In genomic region chr20:25058797-25059486, GRCh38 we compare ENCODE assay signal across 8 cellular contexts. TPM values are rescaled to one million over a fixed set of nuclear protein-coding genes. Genes with fewer than 3 reads are reported as not detected.
A peak's percentile ranks its signal among the peaks of the same experiment; 100 is the strongest.
DNase-seq lines count a peak whose midpoint lies in the region; ATAC-seq and TF ChIP-seq lines count a peak whose summit lies in the region.

No MANE protein-coding gene starts in this region.

- ATAC-seq in GM18858 (IDR thresholded peaks at IDR 0.05; ENCODE audit: unreplicated experiment) = no peak

- no peaks in the 10 kb centered on the region for H3K36me3 ChIP-seq in kidney epithelial cell (ENCODE audit: control insufficient read depth, insufficient read depth, low read length)
- H3K36me3 ChIP-seq in testis (ENCODE audit: low read depth, missing control alignments) = no peaks in the 10 kb centered on the region

- H3K36me3 Mint-ChIP-seq in activated T-helper 1 cell treated with anti-CD3 and anti-CD28 coated beads, Interleukin-12 subunit alpha, Interleukin-12 subunit beta, Interleukin-2, Interleukin-4 antibody, amounts not matched to agents 30 ng/mL and 10 ng/mL and 1 ng/mL, durations not matched to agents 14 hours and 24 hours and 36 hours (ENCODE audit: low read depth) = peaks cover 8% of the 10 kb centered on the region

- H3K27me3 ChIP-seq in kidney epithelial cell (ENCODE audit: control insufficient read depth, insufficient read depth, low read length) = peaks cover 35% of the 10 kb centered on the region
- H3K27me3 ChIP-seq in testis = no peaks in the 10 kb centered on the region

- no peak for TF ChIP-seq POLR2A in testis (IDR thresholded peaks at IDR 0.05)

- intact Hi-C loops in activated T-helper 1 cell treated with anti-CD3 and anti-CD28 coated beads, Interleukin-12 subunit alpha, Interleukin-12 subunit beta, Interleukin-2, Interleukin-4 antibody, amounts not matched to agents 30 ng/mL and 10 ng/mL and 1 ng/mL, durations not matched to agents 14 hours and 24 hours and 36 hours (cut with micrococcal nuclease) = loop anchor here (1.0 to 5.0 kb wide), 6 partner anchors 127 to 566 kb away; partner anchors contain the start of genes ABHD12, GINS1, NANP and NINL
- intact Hi-C loops in testis (cut with DNase I; ENCODE audit: low total_unique reads) = loop anchor here (10.0 kb wide), 1 partner anchor 1434 kb away; no protein-coding TSS in a partner anchor

- WGBS in testis, 2 donors = 2 to 7% methylated on average over 9 to 19 of the region's 19 CpGs

- peaks cover 37% of the 10 kb centered on the region for H3K4me1 ChIP-seq in testis

- TF ChIP-seq CTCF in kidney epithelial cell (IDR thresholded peaks at IDR 0.05; ENCODE audit: insufficient read depth, low read length, poor library complexity, severe bottlenecking) (peak; percentile 6), testis (IDR thresholded peaks at IDR 0.05) (peak in 1 of 3 experiments; percentile 5)

- no peaks in the 10 kb centered on the region for H3K9me3 ChIP-seq in testis

- H3K27ac ChIP-seq in testis = peak overlapping the region; percentile 83 to 92

- DNase-seq in activated effector memory CD4-positive, alpha-beta T cell treated with anti-CD3 and anti-CD28 coated beads, Interleukin-2, amount 50 U/mL, for 16 hours = peak; percentile 61
- no peak for DNase-seq in activated effector memory CD4-positive, alpha-beta T cell treated with Interleukin-2 at 50 U/mL for 16 hours
- no peak for DNase-seq in activated T-helper 1 cell treated with anti-CD3 and anti-CD28 coated beads, Interleukin-12 subunit alpha, Interleukin-12 subunit beta, Interleukin-2, Interleukin-4 antibody, amounts not matched to agents 30 ng/mL and 10 ng/mL and 1 ng/mL, durations not matched to agents 14 hours and 24 hours and 36 hours (ENCODE audit: low spot score)
- DNase-seq in kidney epithelial cell (ENCODE audit: low read depth) = no peak
- DNase-seq in testis = peak; percentile 74
- no peak for DNase-seq in GM19240 (ENCODE audit: insufficient read length, low spot score)
- no peak for DNase-seq in ecto neural progenitor cell (ENCODE audit: low spot score)

- H3K4me1 Mint-ChIP-seq in activated T-helper 1 cell treated with anti-CD3 and anti-CD28 coated beads, Interleukin-12 subunit alpha, Interleukin-12 subunit beta, Interleukin-2, Interleukin-4 antibody, amounts not matched to agents 30 ng/mL and 10 ng/mL and 1 ng/mL, durations not matched to agents 14 hours and 24 hours and 36 hours (ENCODE audit: low read depth) = peaks cover 26% of the 10 kb centered on the region

- no peak overlapping the region for H3K27ac Mint-ChIP-seq in activated T-helper 1 cell treated with anti-CD3 and anti-CD28 coated beads, Interleukin-12 subunit alpha, Interleukin-12 subunit beta, Interleukin-2, Interleukin-4 antibody, amounts not matched to agents 30 ng/mL and 10 ng/mL and 1 ng/mL, durations not matched to agents 14 hours and 24 hours and 36 hours

- no peaks in the 10 kb centered on the region for H3K9me3 Mint-ChIP-seq in activated T-helper 1 cell treated with anti-CD3 and anti-CD28 coated beads, Interleukin-12 subunit alpha, Interleukin-12 subunit beta, Interleukin-2, Interleukin-4 antibody, amounts not matched to agents 30 ng/mL and 10 ng/mL and 1 ng/mL, durations not matched to agents 14 hours and 24 hours and 36 hours

- H3K4me3 ChIP-seq in kidney epithelial cell (ENCODE audit: low read depth, low read length) = peak overlapping the region; percentile 53
- peak overlapping the region; percentile 79 to 88 for H3K4me3 ChIP-seq in testis

- H3K4me3 Mint-ChIP-seq in activated T-helper 1 cell treated with anti-CD3 and anti-CD28 coated beads, Interleukin-12 subunit alpha, Interleukin-12 subunit beta, Interleukin-2, Interleukin-4 antibody, amounts not matched to agents 30 ng/mL and 10 ng/mL and 1 ng/mL, durations not matched to agents 14 hours and 24 hours and 36 hours = peak overlapping the region; percentile 71

- peaks cover 45% of the 10 kb centered on the region for H3K27me3 Mint-ChIP-seq in activated T-helper 1 cell treated with anti-CD3 and anti-CD28 coated beads, Interleukin-12 subunit alpha, Interleukin-12 subunit beta, Interleukin-2, Interleukin-4 antibody, amounts not matched to agents 30 ng/mL and 10 ng/mL and 1 ng/mL, durations not matched to agents 14 hours and 24 hours and 36 hours (ENCODE audit: insufficient read depth)

RNA-seq across cellular contexts. Expression of gene ACSS1, which starts 1.0 kb away (rescaled TPM):
- 11.7 and 12.7 TPM in 2 replicates for total RNA-seq in activated T-helper 1 cell treated with anti-CD3 and anti-CD28 coated beads, Interleukin-12 subunit alpha, Interleukin-12 subunit beta, Interleukin-2, Interleukin-4 antibody, amounts not matched to agents 30 ng/mL and 10 ng/mL and 1 ng/mL, durations not matched to agents 14 hours and 24 hours and 36 hours
- 7.1 and 7.3 TPM in 2 replicates for total RNA-seq in kidney epithelial cell
- total RNA-seq in testis = 100 to 1,000 TPM; 162 to 184 TPM
- polyA plus RNA-seq in testis (ENCODE audit: insufficient read depth, low read depth, low replicate concordance) = 61.5 TPM

RNA-seq across cellular contexts. Expression of gene VSX1, which starts 23.0 kb away (rescaled TPM):
- total RNA-seq in activated T-helper 1 cell treated with anti-CD3 and anti-CD28 coated beads, Interleukin-12 subunit alpha, Interleukin-12 subunit beta, Interleukin-2, Interleukin-4 antibody, amounts not matched to agents 30 ng/mL and 10 ng/mL and 1 ng/mL, durations not matched to agents 14 hours and 24 hours and 36 hours = not detected in 2 replicates
- total RNA-seq in kidney epithelial cell (not detected in 2 replicates), testis (under 1 TPM; 0.16 to 0.37 TPM)
- 0.38 TPM for polyA plus RNA-seq in testis (ENCODE audit: insufficient read depth, low read depth, low replicate concordance)

Comparison
In these comparisons a context has a peak if more than half of its experiments do, and no peak if none do; other contexts are left out.
1. DNase-seq: peak in activated effector memory CD4-positive, alpha-beta T cell treated with anti-CD3 and anti-CD28 coated beads, Interleukin-2, amount 50 U/mL, for 16 hours (single experiment) and testis (single experiment); none in activated effector memory CD4-positive, alpha-beta T cell treated with Interleukin-2 at 50 U/mL for 16 hours (single experiment), activated T-helper 1 cell treated with anti-CD3 and anti-CD28 coated beads, Interleukin-12 subunit alpha, Interleukin-12 subunit beta, Interleukin-2, Interleukin-4 antibody, amounts not matched to agents 30 ng/mL and 10 ng/mL and 1 ng/mL, durations not matched to agents 14 hours and 24 hours and 36 hours (single experiment), kidney epithelial cell (single experiment), GM19240 (single experiment) and ecto neural progenitor cell (single experiment).
2. RNA of gene ACSS1, which starts 1.0 kb away (total RNA-seq): 162 to 184 TPM in testis; 11.7 to 12.7 TPM in activated T-helper 1 cell treated with anti-CD3 and anti-CD28 coated beads, Interleukin-12 subunit alpha, Interleukin-12 subunit beta, Interleukin-2, Interleukin-4 antibody, amounts not matched to agents 30 ng/mL and 10 ng/mL and 1 ng/mL, durations not matched to agents 14 hours and 24 hours and 36 hours and 7.1 to 7.3 TPM in kidney epithelial cell; every median in the first group is over 10 times any median in the second.